ENCODE assay signal across 25 cellular contexts in genomic region chr13:50438351-50438750, GRCh38.
"Had no signal": no experiment of that assay in that cellular context is flagged by ENCODE, and none has a peak within 500 bp of the region (broad histone marks: within the 10 kb centered on the region; RNA-seq: fewer than 3 reads in every experiment).

No MANE protein-coding gene starts in this region.

- FAIRE-seq: endometrium, frontal cortex, pancreas had no signal

- H3K36me3 ChIP-seq: esophagus squamous epithelium, lower lobe of right lung, neutrophil, pancreas, stomach, thyroid gland had no signal

- H3K9me3 ChIP-seq: esophagus squamous epithelium, lower lobe of right lung, neutrophil, pancreas, stomach, thyroid gland had no signal

- H3K27me3 ChIP-seq: esophagus squamous epithelium, neutrophil, pancreas, stomach, thyroid gland had no signal

- H3K27ac ChIP-seq: coronary artery, esophagus squamous epithelium, lower lobe of right lung, neutrophil, pancreas, stomach, thyroid gland had no signal

- H3K27ac Mint-ChIP-seq: immature natural killer cell; natural killer cell; stimulated activated effector memory CD8-positive, alpha-beta T cell treated with anti-CD3 and anti-CD28 coated beads, Interleukin-12 subunit alpha, Interleukin-12 subunit beta, amount 100 ng/mL, for 72 hours had no signal

- ATAC-seq: left colon; left ventricle myocardium superior; lower lobe of right lung; natural killer cell; pancreas; sciatic nerve; stimulated activated effector memory CD8-positive, alpha-beta T cell treated with anti-CD3 and anti-CD28 coated beads, Interleukin-12 subunit alpha, Interleukin-12 subunit beta, amount 100 ng/mL, for 72 hours had no signal

- H3K4me1 ChIP-seq: esophagus squamous epithelium, lower lobe of right lung, pancreas, stomach, thyroid gland had no signal

- H3K4me1 Mint-ChIP-seq: natural killer cell; stimulated activated effector memory CD8-positive, alpha-beta T cell treated with anti-CD3 and anti-CD28 coated beads, Interleukin-12 subunit alpha, Interleukin-12 subunit beta, amount 100 ng/mL, for 72 hours had no signal

- H3K4me3 ChIP-seq: coronary artery, esophagus squamous epithelium, lower lobe of right lung, pancreas, stomach, thyroid gland had no signal

- H3K9me3 Mint-ChIP-seq: natural killer cell; stimulated activated effector memory CD8-positive, alpha-beta T cell treated with anti-CD3 and anti-CD28 coated beads, Interleukin-12 subunit alpha, Interleukin-12 subunit beta, amount 100 ng/mL, for 72 hours had no signal

- DNase-seq: dermis blood vessel endothelial cell; effector memory CD4-positive, alpha-beta T cell; erythroblast; esophagus squamous epithelium; hypothalamus; immature natural killer cell; islet precursor cell; kidney glomerular epithelial cell; left colon; left ventricle myocardium superior; lower lobe of right lung; natural killer cell; pancreas; stimulated activated CD4-positive, alpha-beta T cell treated with anti-CD3 and anti-CD28 coated beads, Interleukin-2, amount 100 ng/mL, for 24 hours; stimulated activated CD4-positive, alpha-beta T cell treated with anti-CD3 and anti-CD28 coated beads, Interleukin-4, amount 100 ng/mL, for 24 hours; stimulated activated naive CD4-positive, alpha-beta T cell treated with Interleukin-2 at 50 U/mL for 16 hours; stomach; thyroid gland; trophoblast cell had no signal

- H3K36me3 Mint-ChIP-seq: immature natural killer cell; natural killer cell; stimulated activated effector memory CD8-positive, alpha-beta T cell treated with anti-CD3 and anti-CD28 coated beads, Interleukin-12 subunit alpha, Interleukin-12 subunit beta, amount 100 ng/mL, for 72 hours had no signal

- H3K4me3 Mint-ChIP-seq: immature natural killer cell; natural killer cell; stimulated activated effector memory CD8-positive, alpha-beta T cell treated with anti-CD3 and anti-CD28 coated beads, Interleukin-12 subunit alpha, Interleukin-12 subunit beta, amount 100 ng/mL, for 72 hours had no signal
